Comparison of ENCODE assay signal across 8 cellular contexts in genomic region chr17:45135192-45135977, GRCh38. TPM values are rescaled to one million over a fixed set of nuclear protein-coding genes. Genes with fewer than 3 reads are reported as not detected.
DNase-seq lines count a peak whose midpoint lies in the region; ATAC-seq and TF ChIP-seq lines count a peak whose summit lies in the region.

ACBD4 (plus strand) TSS chr17:45135687; CDS start chr17:45136145, 458 bp downstream.

- H3K4me1 ChIP-seq in GM23248 (ENCODE audit: insufficient read depth) (peaks cover 11% of the 10 kb centered on the region), fibroblast of lung (ENCODE audit: control insufficient read depth, extremely low read depth, insufficient read depth, low read length) (peaks cover 11% of the 10 kb centered on the region)

- peak; percentile 89 for ATAC-seq in activated T-helper 17 cell treated with anti-CD3 and anti-CD28 coated beads, Interleukin-2, amount 50 U/mL, for 72 hours (replicated peaks)
- peak; percentile 86 to 88 for ATAC-seq in naive thymus-derived CD8-positive, alpha-beta T cell

- H3K36me3 ChIP-seq in GM23248 (ENCODE audit: low read depth) (no peaks in the 10 kb centered on the region), fibroblast of lung (ENCODE audit: control insufficient read depth, insufficient read depth, low read length) (peaks cover 2% of the 10 kb centered on the region)

- H3F3A ChIP-seq in GM23248 (ENCODE audit: insufficient read depth), result no peaks in the 10 kb centered on the region

- H3K27me3 ChIP-seq in GM23248 (replicated peaks; ENCODE audit: insufficient read depth) (no peaks in the 10 kb centered on the region), fibroblast of lung (ENCODE audit: control insufficient read depth, insufficient read depth, low read length) (no peaks in the 10 kb centered on the region)

- H3K36me3 Mint-ChIP-seq in activated T-helper 17 cell treated with anti-CD3 and anti-CD28 coated beads, Interleukin-2, amount 50 U/mL, for 72 hours (ENCODE audit: low read depth), result no peaks in the 10 kb centered on the region
- H3K36me3 Mint-ChIP-seq in naive thymus-derived CD8-positive, alpha-beta T cell, result peaks cover 0 to 8% (median 0%) of the 10 kb centered on the region in 3 donors

- H3K4me3 Mint-ChIP-seq in activated T-helper 17 cell treated with anti-CD3 and anti-CD28 coated beads, Interleukin-2, amount 50 U/mL, for 72 hours, result peak within 1 kb of the TSS; percentile 80
- H3K4me3 Mint-ChIP-seq in naive thymus-derived CD8-positive, alpha-beta T cell, result peak within 1 kb of the TSS; percentile 86 to 94 (median 90)

- H2AFZ ChIP-seq in GM23248, result peak within 1 kb of the TSS; percentile 82
- H2AFZ ChIP-seq in fibroblast of lung (ENCODE audit: low read length), result peak within 1 kb of the TSS; percentile 88

- H3K9ac ChIP-seq in GM23248 (peak within 1 kb of the TSS; percentile 75), fibroblast of lung (ENCODE audit: insufficient read depth, low read length) (peak within 1 kb of the TSS; percentile 67)

- H4K20me1 ChIP-seq in GM23248 (ENCODE audit: insufficient read depth) (no peaks in the 10 kb centered on the region), fibroblast of lung (ENCODE audit: control insufficient read depth, extremely low read depth, insufficient read depth, low read length) (no peaks in the 10 kb centered on the region)

- in situ Hi-C loops in GM23248 (cut with MboI), result loop anchor here (5.0 kb wide), 1 partner anchor 62 kb away; no protein-coding TSS in a partner anchor

- peak; percentile 100 for TF ChIP-seq CTCF in fibroblast of lung (conservative IDR thresholded peaks at IDR 0.05 in 1 of 2, IDR thresholded peaks at IDR 0.05 in 1 of 2; ENCODE audit: low read depth in 1 of 2, low read length in 2 of 2)

- H3K9me2 ChIP-seq in GM23248 (ENCODE audit: insufficient read depth), result no peaks in the 10 kb centered on the region

- no peaks in the 10 kb centered on the region for H3K27me3 Mint-ChIP-seq in activated T-helper 17 cell treated with anti-CD3 and anti-CD28 coated beads, Interleukin-2, amount 50 U/mL, for 72 hours
- peaks cover 0 to 3% (median 3%) of the 10 kb centered on the region in 5 donors for H3K27me3 Mint-ChIP-seq in naive thymus-derived CD8-positive, alpha-beta T cell

- peak within 1 kb of the TSS; percentile 78 for H3K4me2 ChIP-seq in GM23248 (ENCODE audit: unreplicated experiment)
- peak within 1 kb of the TSS; percentile 96 for H3K4me2 ChIP-seq in fibroblast of lung (ENCODE audit: extremely low read depth, insufficient read depth, low read length)

- H3K4me1 Mint-ChIP-seq in activated T-helper 17 cell treated with anti-CD3 and anti-CD28 coated beads, Interleukin-2, amount 50 U/mL, for 72 hours, result peaks cover 7% of the 10 kb centered on the region
- H3K4me1 Mint-ChIP-seq in naive thymus-derived CD8-positive, alpha-beta T cell, result peaks cover 8 to 26% (median 18%) of the 10 kb centered on the region in 4 donors

- H3K27ac ChIP-seq in GM23248 (no peak within 1 kb of the TSS), fibroblast of lung (ENCODE audit: insufficient read depth, low read length) (peak within 1 kb of the TSS; percentile 87)

- POLR2A ChIA-PET in naive thymus-derived CD8-positive, alpha-beta T cell (lab: Charles Lee), result interaction anchor here (0.5 to 7.2 kb wide), 18 partner anchors 13 to 215 kb away, joined by 3 to 195 read pairs (median 7); partner anchors contain the start of genes HEXIM1 and HEXIM2

- H3K79me2 ChIP-seq in GM23248 (ENCODE audit: insufficient read depth) (peaks cover 14% of the 10 kb centered on the region; the same call in 1 of the 2 replicates), fibroblast of lung (ENCODE audit: control insufficient read depth, insufficient read depth, low read length) (peaks cover 12% of the 10 kb centered on the region)

- no peaks in the 10 kb centered on the region for H3K9me3 Mint-ChIP-seq in activated T-helper 17 cell treated with anti-CD3 and anti-CD28 coated beads, Interleukin-2, amount 50 U/mL, for 72 hours
- H3K9me3 Mint-ChIP-seq in naive thymus-derived CD8-positive, alpha-beta T cell, result no peaks in the 10 kb centered on the region

- H3K27ac Mint-ChIP-seq in activated T-helper 17 cell treated with anti-CD3 and anti-CD28 coated beads, Interleukin-2, amount 50 U/mL, for 72 hours, result peak within 1 kb of the TSS; percentile 49
- H3K27ac Mint-ChIP-seq in naive thymus-derived CD8-positive, alpha-beta T cell, result peak within 1 kb of the TSS; percentile 65 to 95 (median 88)

- DNase-seq in EL (peak; percentile 98), GM23248 (peak; percentile 98), LHCN-M2 (ENCODE audit: low read depth) (peak; percentile 97), RPMI8226 (peak; percentile 98), fibroblast of lung (ENCODE audit: low read depth in 2 of 2) (peak; percentile 92 to 98)
- peak; percentile 92 to 100 (median 98) for DNase-seq in naive thymus-derived CD8-positive, alpha-beta T cell
- DNase-seq in stimulated activated naive CD4-positive, alpha-beta T cell (lab: John Stamatoyannopoulos, UW), result peak; percentile 94 to 98 (median 96)

- 6 to 8% methylated on average over 37 to 40 of the region's 40 CpGs for WGBS in GM23248 (ENCODE audit: low coverage in 1 of 2, low lambda C conversion rate in 2 of 2, missing lambda C conversion rate in 2 of 2), 2 experiments

- no peaks in the 10 kb centered on the region for H3K9me3 ChIP-seq in GM23248 (ENCODE audit: low read depth)
- no peaks in the 10 kb centered on the region for H3K9me3 ChIP-seq in fibroblast of lung (ENCODE audit: control insufficient read depth, insufficient read depth, low read depth, low read length)

- H3K4me3 ChIP-seq in GM23248, result peak within 1 kb of the TSS; percentile 78
- peak within 1 kb of the TSS; percentile 73 to 83 (median 82) for H3K4me3 ChIP-seq in fibroblast of lung (replicated peaks in 1 of 4; ENCODE audit: control extremely low read depth in 1 of 4, insufficient read depth in 1 of 4, low read depth in 3 of 4, low read length in 4 of 4)

RNA-seq across cellular contexts. Expression of gene ACBD4, which starts in this region (rescaled TPM):
- 2.1 and 2.9 TPM in 2 replicates for total RNA-seq in GM23248 (2014; rRNA removed; shearing (Covaris generic))
- polyA plus RNA-seq in GM23248 (2016; fragmentation: Nextera tagmentation; extraction: Ambion mirVana), result 4.3 and 4.6 TPM in 2 replicates
- total RNA-seq in LHCN-M2 (2014; rRNA removed), result 3.1 and 4.4 TPM in 2 replicates
- polyA plus RNA-seq in LHCN-M2 (2012), result 5.1 TPM
- total RNA-seq in activated T-helper 17 cell treated with anti-CD3 and anti-CD28 coated beads, Interleukin-2, amount 50 U/mL, for 72 hours, result 10 to 100 TPM in 1 of 2 donors, 1 to 10 TPM in 1; 9.8 to 12.6 TPM
- total RNA-seq in fibroblast of lung, result 7.7 and 18.0 TPM in 2 replicates
- polyA plus RNA-seq in fibroblast of lung, result 3.0 and 3.4 TPM in 2 replicates
- 5.8 and 6.3 TPM in 2 replicates for polyA plus RNA-seq in fibroblast of lung (2012)
- polyA minus RNA-seq in fibroblast of lung (ENCODE audit: low replicate concordance), result 4.9 and 8.4 TPM in 2 replicates
- total RNA-seq in naive thymus-derived CD8-positive, alpha-beta T cell, result 10 to 100 TPM; 39.4 to 48.5 TPM
- polyA plus RNA-seq in naive thymus-derived CD8-positive, alpha-beta T cell, result 10 to 100 TPM; 10.5 to 17.4 (median 11.7) TPM
